ENCODE assay signal across 32 cellular contexts in the genomic region with DNA sequence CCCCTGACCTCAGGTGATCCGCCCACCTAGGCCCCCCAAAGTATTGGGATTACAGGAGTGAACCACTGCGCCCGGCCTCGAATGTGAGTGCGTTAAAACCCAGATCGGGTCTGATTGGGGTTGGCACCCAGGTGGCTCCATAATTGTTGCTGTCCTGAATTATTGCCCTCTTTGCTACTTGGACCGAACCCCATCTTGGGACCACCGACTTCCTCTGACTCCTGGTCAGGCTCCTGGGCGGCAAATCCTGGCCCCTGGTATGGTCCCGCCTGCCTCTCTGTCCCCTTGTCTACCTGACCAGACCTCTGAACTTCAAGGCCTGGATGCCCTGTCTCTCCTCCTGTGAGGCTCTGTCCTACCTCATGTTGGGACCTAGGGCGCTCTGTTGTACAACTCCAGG. TPM values are rescaled to one million over a fixed set of nuclear protein-coding genes. Genes with fewer than 3 reads are reported as not detected.
"Had no signal": no experiment of that assay in that cellular context is flagged by ENCODE, and none has a peak within 500 bp of the region (broad histone marks: within the 10 kb centered on the region; RNA-seq: fewer than 3 reads in every experiment).

No MANE protein-coding gene starts in this region.

- H3K27me3 ChIP-seq: ascending aorta, breast epithelium, cardiac muscle cell, foreskin keratinocyte, gastrocnemius medialis, heart left ventricle had no signal

- H3K4me3 Mint-ChIP-seq: activated CD4-positive, alpha-beta memory T cell treated with anti-CD3 and anti-CD28 coated beads, Interleukin-2, amount 10 ng/mL, durations not matched to agents 7 days and 5 days; activated CD4-positive, alpha-beta T cell treated with anti-CD3 and anti-CD28 coated beads, Interleukin-2, amount 10 ng/mL, durations not matched to agents 7 days and 5 days; activated naive CD8-positive, alpha-beta T cell; activated T-cell treated with anti-CD3 and anti-CD28 coated beads, Interleukin-2, amount 50 U/mL, for 24 hours; activated T-cell treated with anti-CD3 and anti-CD28 coated beads, Interleukin-2, amount 50 U/mL, for 72 hours; brain; central memory CD8-positive, alpha-beta T cell; dendritic cell treated with granulocyte-macrophage colony-stimulating factor and Interleukin-4, amounts not matched to agents 40 ng/mL and 50 ng/mL, for 4 days had no signal

- H3K27ac Mint-ChIP-seq: activated CD4-positive, alpha-beta memory T cell treated with anti-CD3 and anti-CD28 coated beads, Interleukin-2, amount 10 ng/mL, durations not matched to agents 7 days and 5 days; activated CD4-positive, alpha-beta T cell treated with anti-CD3 and anti-CD28 coated beads, Interleukin-2, amount 10 ng/mL, durations not matched to agents 7 days and 5 days; activated naive CD8-positive, alpha-beta T cell; activated T-cell treated with anti-CD3 and anti-CD28 coated beads, Interleukin-2, amount 50 U/mL, for 24 hours; activated T-cell treated with anti-CD3 and anti-CD28 coated beads, Interleukin-2, amount 50 U/mL, for 72 hours; brain; dendritic cell treated with granulocyte-macrophage colony-stimulating factor and Interleukin-4, amounts not matched to agents 40 ng/mL and 50 ng/mL, for 4 days had no signal

- H3K27me3 Mint-ChIP-seq: activated CD4-positive, alpha-beta T cell treated with anti-CD3 and anti-CD28 coated beads, Interleukin-2, amount 10 ng/mL, durations not matched to agents 7 days and 5 days; dendritic cell treated with granulocyte-macrophage colony-stimulating factor and Interleukin-4, amounts not matched to agents 40 ng/mL and 50 ng/mL, for 4 days had no signal

- H3K4me1 ChIP-seq: ascending aorta, breast epithelium, gastrocnemius medialis, heart left ventricle had no signal

- H3K4me3 ChIP-seq: ascending aorta, breast epithelium, cardiac muscle cell, coronary artery, dorsolateral prefrontal cortex, esophagus muscularis mucosa, gastrocnemius medialis, heart left ventricle had no signal

- H3K36me3 ChIP-seq: ascending aorta, breast epithelium, cardiac muscle cell, esophagus muscularis mucosa, gastrocnemius medialis, heart left ventricle had no signal

- H3K9me3 Mint-ChIP-seq: activated CD4-positive, alpha-beta memory T cell treated with anti-CD3 and anti-CD28 coated beads, Interleukin-2, amount 10 ng/mL, durations not matched to agents 7 days and 5 days; activated CD4-positive, alpha-beta T cell treated with anti-CD3 and anti-CD28 coated beads, Interleukin-2, amount 10 ng/mL, durations not matched to agents 7 days and 5 days; activated T-cell treated with anti-CD3 and anti-CD28 coated beads, Interleukin-2, amount 50 U/mL, for 24 hours; activated T-cell treated with anti-CD3 and anti-CD28 coated beads, Interleukin-2, amount 50 U/mL, for 72 hours; central memory CD8-positive, alpha-beta T cell; dendritic cell treated with granulocyte-macrophage colony-stimulating factor and Interleukin-4, amounts not matched to agents 40 ng/mL and 50 ng/mL, for 4 days had no signal

- H3K4me1 Mint-ChIP-seq: activated CD4-positive, alpha-beta memory T cell treated with anti-CD3 and anti-CD28 coated beads, Interleukin-2, amount 10 ng/mL, durations not matched to agents 7 days and 5 days; activated CD4-positive, alpha-beta T cell treated with anti-CD3 and anti-CD28 coated beads, Interleukin-2, amount 10 ng/mL, durations not matched to agents 7 days and 5 days; central memory CD8-positive, alpha-beta T cell had no signal

- H3K27ac ChIP-seq: ascending aorta, breast epithelium, cardiac muscle cell, coronary artery, dorsolateral prefrontal cortex, esophagus muscularis mucosa, foreskin keratinocyte, gastrocnemius medialis, heart left ventricle had no signal

- H3K9me3 ChIP-seq: ascending aorta, breast epithelium, esophagus muscularis mucosa, gastrocnemius medialis, heart left ventricle had no signal

- H3K36me3 Mint-ChIP-seq: activated naive CD8-positive, alpha-beta T cell; brain had no signal

- DNase-seq: activated CD4-positive, alpha-beta memory T cell treated with anti-CD3 and anti-CD28 coated beads, Interleukin-2, amount 10 ng/mL, durations not matched to agents 7 days and 5 days; activated CD4-positive, alpha-beta T cell treated with anti-CD3 and anti-CD28 coated beads for 1 hour; activated CD4-positive, alpha-beta T cell treated with anti-CD3 and anti-CD28 coated beads for 4 hours; activated CD4-positive, alpha-beta T cell treated with anti-CD3 and anti-CD28 coated beads, Interleukin-2, amount 10 ng/mL, durations not matched to agents 7 days and 5 days; activated CD4-positive, alpha-beta T cell treated with anti-CD3 and anti-CD28 coated beads, Interleukin-2, amount 50 U/mL, for 4 hours; activated CD8-positive, alpha-beta memory T cell treated with anti-CD3 and anti-CD28 coated beads, Interleukin-2, amount 50 U/mL, for 48 hours; activated gamma-delta T cell treated with Interleukin-2 at 50 U/mL for 16 hours; activated naive CD4-positive, alpha-beta T cell treated with anti-CD3 and anti-CD28 coated beads, Interleukin-2, amount 50 U/mL, for 16 hours; activated naive CD4-positive, alpha-beta T cell treated with Interleukin-2 at 50 U/mL for 16 hours; activated T-cell treated with anti-CD3 and anti-CD28 coated beads for 4 hours; activated T-cell treated with anti-CD3 and anti-CD28 coated beads, Interleukin-2, amount 50 U/mL, for 24 hours; activated T-cell treated with anti-CD3 and anti-CD28 coated beads, Interleukin-2, amount 50 U/mL, for 72 hours; amygdala; dorsolateral prefrontal cortex; effector memory CD4-positive, alpha-beta T cell; erythroblast; foreskin keratinocyte; gastrocnemius medialis; glutamatergic neuron; heart left ventricle; T-helper 2 cell had no signal

- ATAC-seq: activated T-cell treated with anti-CD3 and anti-CD28 coated beads, Interleukin-2, amount 50 U/mL, for 72 hours; foreskin keratinocyte; gastrocnemius medialis; heart left ventricle had no signal

RNA-seq across cellular contexts. Expression of a gene that starts 32.8 kb away (rescaled TPM):
- total RNA-seq: activated CD4-positive, alpha-beta memory T cell treated with anti-CD3 and anti-CD28 coated beads, Interleukin-2, amount 10 ng/mL, durations not matched to agents 7 days and 5 days; activated CD4-positive, alpha-beta T cell treated with anti-CD3 and anti-CD28 coated beads, Interleukin-2, amount 10 ng/mL, durations not matched to agents 7 days and 5 days; activated T-cell treated with anti-CD3 and anti-CD28 coated beads, Interleukin-2, amount 50 U/mL, for 72 hours; ascending aorta; cerebellum; gastrocnemius medialis; T-helper 1 cell treated with Interleukin-12 subunit alpha and Interleukin-12 subunit beta and Interleukin-4 antibody, amounts not matched to agents 30 ng/mL and 1 ng/mL, for 36 hours had no signal
- polyA plus RNA-seq: cardiac muscle cell had no signal
